Comparison of ENCODE assay signal across 8 cellular contexts in genomic region chr17:17416400-17417360, GRCh38.
A peak's percentile ranks its signal among the peaks of the same experiment; 100 is the strongest.
DNase-seq lines count a peak whose midpoint lies in the region; TF ChIP-seq lines count a peak whose summit lies in the region.

No MANE protein-coding gene starts in this region.

- no peak overlapping the region for H3K4me3 ChIP-seq in AG04450 (ENCODE audit: low read depth, low read length)
- H3K4me3 ChIP-seq in Karpas-422 (ENCODE audit: low read length): no peak overlapping the region
- no peak overlapping the region for H3K4me3 ChIP-seq in skeletal muscle tissue (ENCODE audit: low read length in 3 of 3)

- H3K4me3 Mint-ChIP-seq in activated CD4-positive, alpha-beta memory T cell treated with anti-CD3 and anti-CD28 coated beads for 36 hours: no peak overlapping the region
- H3K4me3 Mint-ChIP-seq in endothelial cell (ENCODE audit: unreplicated experiment): no peak overlapping the region

- intact Hi-C loops in activated CD4-positive, alpha-beta memory T cell treated with anti-CD3 and anti-CD28 coated beads for 36 hours (cut with micrococcal nuclease): loop anchor here (1.0 kb wide), 1 partner anchor 8 kb away; no protein-coding TSS in a partner anchor
- intact Hi-C loops in head of caudate nucleus (cut with DNase I): no loop called here

- H3K9me3 ChIP-seq in AG04450 (ENCODE audit: control insufficient read depth, insufficient read depth, low read length) (peaks cover 4% of the 10 kb centered on the region), Karpas-422 (ENCODE audit: low read length) (no peaks in the 10 kb centered on the region), skeletal muscle tissue (ENCODE audit: control insufficient read depth in 3 of 3, low read length in 3 of 3) (no peaks in the 10 kb centered on the region)

- H3K36me3 Mint-ChIP-seq in activated CD4-positive, alpha-beta memory T cell treated with anti-CD3 and anti-CD28 coated beads for 36 hours: no peaks in the 10 kb centered on the region
- H3K36me3 Mint-ChIP-seq in endothelial cell (ENCODE audit: low read depth, unreplicated experiment): peaks cover 8% of the 10 kb centered on the region

- H3K9ac ChIP-seq in Karpas-422 (ENCODE audit: low read length) (no peak overlapping the region), skeletal muscle tissue (ENCODE audit: low read depth in 1 of 3, low read length in 3 of 3) (no peak overlapping the region)

- CTCF ChIA-PET in AG04450 (lab: Charles Lee): interaction anchor here (0.5 to 2.8 kb wide), 3 partner anchors 17 to 80 kb away, joined by 4 to 14 read pairs (median 12); no protein-coding TSS in a partner anchor
- CTCF ChIA-PET in activated CD4-positive, alpha-beta memory T cell treated with anti-CD3 and anti-CD28 coated beads for 36 hours (lab: Charles Lee): no interaction called here

- H3K9me2 ChIP-seq in Karpas-422 (replicated peaks; ENCODE audit: insufficient read depth, low read length): no peaks in the 10 kb centered on the region; the same call in 1 of the 2 replicates

- H3K27ac ChIP-seq in AG04450 (ENCODE audit: low read depth, low read length) (peak overlapping the region; percentile 87), Karpas-422 (ENCODE audit: low read length) (no peak overlapping the region), skeletal muscle tissue (ENCODE audit: low read depth, low read length) (peak overlapping the region; percentile 19)

- no peak overlapping the region for H3K4me2 ChIP-seq in Karpas-422 (ENCODE audit: low read depth, low read length, poor library complexity, severe bottlenecking)

- TF ChIP-seq CTCF in AG04450 (IDR thresholded peaks at IDR 0.05; ENCODE audit: low read depth, low read length) (no peak), endothelial cell (IDR thresholded peaks at IDR 0.05; ENCODE audit: unreplicated experiment) (no peak)

- no peaks in the 10 kb centered on the region for H3K9me3 Mint-ChIP-seq in activated CD4-positive, alpha-beta memory T cell treated with anti-CD3 and anti-CD28 coated beads for 36 hours
- H3K9me3 Mint-ChIP-seq in endothelial cell (ENCODE audit: unreplicated experiment): peaks cover 7% of the 10 kb centered on the region

- H2AFZ ChIP-seq in Karpas-422 (ENCODE audit: low read length): peak overlapping the region; percentile 23; the same call in 1 of the 2 replicates

- H3K27me3 ChIP-seq in AG04450 (ENCODE audit: control insufficient read depth, insufficient read depth, low read length) (no peaks in the 10 kb centered on the region), Karpas-422 (ENCODE audit: low read length) (no peaks in the 10 kb centered on the region), skeletal muscle tissue (ENCODE audit: control insufficient read depth in 3 of 3, insufficient read depth in 3 of 3, low read length in 3 of 3) (peaks cover 0 to 18% (median 13%) of the 10 kb centered on the region in 3 donors)

- DNase-seq in AG04450 (ENCODE audit: low read depth, low spot score) (no peak), Karpas-422 (no peak), head of caudate nucleus (peak in 30 of 42 donors; percentile 26 to 84 (median 54)), endothelial cell (ENCODE audit: low spot score) (no peak), COLO829 (ENCODE audit: low spot score) (no peak), amniotic stem cell (lab: John Stamatoyannopoulos, UW) (no peak)
- DNase-seq in activated CD4-positive, alpha-beta memory T cell treated with anti-CD3 and anti-CD28 coated beads for 36 hours: peak; percentile 70

- H3K36me3 ChIP-seq in Karpas-422 (ENCODE audit: insufficient read depth, low read length) (no peaks in the 10 kb centered on the region), skeletal muscle tissue (ENCODE audit: control insufficient read depth in 3 of 3, insufficient read depth in 3 of 3, low read length in 3 of 3) (no peaks in the 10 kb centered on the region)

- peak overlapping the region; percentile 79 for H3K27ac Mint-ChIP-seq in activated CD4-positive, alpha-beta memory T cell treated with anti-CD3 and anti-CD28 coated beads for 36 hours
- H3K27ac Mint-ChIP-seq in endothelial cell (ENCODE audit: unreplicated experiment): no peak overlapping the region

- no peaks in the 10 kb centered on the region for H3K4me1 ChIP-seq in Karpas-422 (ENCODE audit: low read length)
- peaks cover 28 to 36% (median 29%) of the 10 kb centered on the region in 3 donors for H3K4me1 ChIP-seq in skeletal muscle tissue (ENCODE audit: control insufficient read depth in 3 of 3, insufficient read depth in 3 of 3, low read length in 3 of 3)

- H3K4me1 Mint-ChIP-seq in activated CD4-positive, alpha-beta memory T cell treated with anti-CD3 and anti-CD28 coated beads for 36 hours (ENCODE audit: low read depth): peaks cover 21% of the 10 kb centered on the region
- H3K4me1 Mint-ChIP-seq in endothelial cell (ENCODE audit: unreplicated experiment): no peaks in the 10 kb centered on the region

- POLR2A ChIA-PET in AG04450 (lab: Yijun Ruan, JAX): interaction anchor here (1.0 kb wide), 1 partner anchor 79 kb away, joined by 5 read pairs; the partner anchor contains the start of gene RASD1
- POLR2A ChIA-PET in activated CD4-positive, alpha-beta memory T cell treated with anti-CD3 and anti-CD28 coated beads for 36 hours (lab: Charles Lee): no interaction called here

- peaks cover 6% of the 10 kb centered on the region for H3K27me3 Mint-ChIP-seq in activated CD4-positive, alpha-beta memory T cell treated with anti-CD3 and anti-CD28 coated beads for 36 hours
- H3K27me3 Mint-ChIP-seq in endothelial cell (ENCODE audit: unreplicated experiment): peaks cover 3% of the 10 kb centered on the region

- H3K79me2 ChIP-seq in Karpas-422 (ENCODE audit: low read length): no peaks in the 10 kb centered on the region

- H4K20me1 ChIP-seq in Karpas-422 (ENCODE audit: insufficient read depth, low read depth, low read length): no peaks in the 10 kb centered on the region

Comparison
In these comparisons a context has a peak if more than half of its experiments do, and no peak if none do; other contexts are left out.
1. DNase-seq: peak in activated CD4-positive, alpha-beta memory T cell treated with anti-CD3 and anti-CD28 coated beads for 36 hours (single experiment) and head of caudate nucleus (30 of 42); none in AG04450 (single experiment), Karpas-422 (single experiment), endothelial cell (single experiment), COLO829 (single experiment) and amniotic stem cell (single experiment).